ENCODE assay signal across 8 cellular contexts in genomic region chr11:77473001-77473800, GRCh38. TPM values are rescaled to one million over a fixed set of nuclear protein-coding genes. Genes with fewer than 3 reads are reported as not detected.
DNase-seq lines count a peak whose midpoint lies in the region; ATAC-seq and TF ChIP-seq lines count a peak whose summit lies in the region.

No MANE protein-coding gene starts in this region.

- H3K4me1 ChIP-seq in CD8-positive, alpha-beta T cell (ENCODE audit: insufficient read depth, low read length) = peaks cover 11% of the 10 kb centered on the region

- H3K9me3 ChIP-seq in CD8-positive, alpha-beta T cell (ENCODE audit: low read length) = no peaks in the 10 kb centered on the region

- H3K27me3 ChIP-seq in CD8-positive, alpha-beta T cell (ENCODE audit: insufficient read depth, low read length) = no peaks in the 10 kb centered on the region

- ATAC-seq in CD8-positive, alpha-beta T cell = peak; percentile 58
- ATAC-seq in GM19455 (IDR thresholded peaks at IDR 0.05; ENCODE audit: unreplicated experiment) (peak; percentile 42), memory B cell (ENCODE audit: low read depth) (peak; percentile 34)

- CTCF ChIA-PET in CD8-positive, alpha-beta T cell (lab: Charles Lee) = interaction anchor here (0.6 kb wide), 1 partner anchor 18 kb away, joined by 4 read pairs; no protein-coding TSS in a partner anchor

- peak; percentile 20 to 73 (median 38) for DNase-seq in CD8-positive, alpha-beta T cell
- DNase-seq in LoVo (ENCODE audit: low spot score) (peak; percentile 48), ecto neural progenitor cell (ENCODE audit: low spot score) (peak; percentile 77), memory B cell (ENCODE audit: low spot score in 2 of 2) (peak; percentile 54 to 67), NCI-H1048 (lab: John Stamatoyannopoulos, UW) (no peak)
- DNase-seq in activated CD4-positive, alpha-beta T cell treated with anti-CD3 and anti-CD28 coated beads, Interleukin-2, amount 50 U/mL, for 1 hour = peak; percentile 49
- peak; percentile 35 for DNase-seq in stimulated activated CD8-positive, alpha-beta memory T cell treated with anti-CD3 and anti-CD28 coated beads, Interleukin-12 subunit alpha, Interleukin-12 subunit beta, amount 100 ng/mL, for 4 hours (ENCODE audit: low read depth)

- peak overlapping the region; percentile 56 for H3K4me3 ChIP-seq in CD8-positive, alpha-beta T cell (ENCODE audit: low read depth, low read length)

- H3K27ac ChIP-seq in CD8-positive, alpha-beta T cell (ENCODE audit: low read depth, low read length) = peak overlapping the region; percentile 49

- H3K27ac Mint-ChIP-seq in CD8-positive, alpha-beta T cell = peak overlapping the region; percentile 88
- H3K27ac Mint-ChIP-seq in memory B cell = peak overlapping the region; percentile 91

- no peak for TF ChIP-seq CTCF in CD8-positive, alpha-beta T cell (IDR thresholded peaks at IDR 0.05)

- H3K27me3 Mint-ChIP-seq in CD8-positive, alpha-beta T cell (ENCODE audit: low read depth) = peaks cover 4% of the 10 kb centered on the region
- H3K27me3 Mint-ChIP-seq in memory B cell = peaks cover 2% of the 10 kb centered on the region

- H3K4me3 Mint-ChIP-seq in CD8-positive, alpha-beta T cell = peak overlapping the region; percentile 87
- H3K4me3 Mint-ChIP-seq in memory B cell = peak overlapping the region; percentile 89

- no peaks in the 10 kb centered on the region for H3K36me3 ChIP-seq in CD8-positive, alpha-beta T cell (ENCODE audit: insufficient read depth, low read length)

- POLR2A ChIA-PET in CD8-positive, alpha-beta T cell (lab: Charles Lee) = no interaction called here

- peaks cover 30% of the 10 kb centered on the region for H3K4me1 Mint-ChIP-seq in CD8-positive, alpha-beta T cell (ENCODE audit: low read depth)
- peaks cover 5% of the 10 kb centered on the region for H3K4me1 Mint-ChIP-seq in memory B cell

- intact Hi-C loops in CD8-positive, alpha-beta T cell (cut with DNase I, micrococcal nuclease) = loop anchor here (5.0 to 10.0 kb wide), 6 partner anchors 142 to 1661 kb away; partner anchors contain the start of genes CLNS1A (in 1 of the 2), INTS4 (in 1 of the 2) and NARS2 (in 1 of the 2)

- no peaks in the 10 kb centered on the region for H3K9me3 Mint-ChIP-seq in CD8-positive, alpha-beta T cell
- H3K9me3 Mint-ChIP-seq in memory B cell = no peaks in the 10 kb centered on the region

- peaks cover 3% of the 10 kb centered on the region for H3K36me3 Mint-ChIP-seq in CD8-positive, alpha-beta T cell
- no peaks in the 10 kb centered on the region for H3K36me3 Mint-ChIP-seq in memory B cell

RNA-seq across cellular contexts. Expression of gene PAK1, which starts 0.7 kb away (rescaled TPM):
- 10 to 100 TPM; 16.9 to 18.7 TPM for total RNA-seq in CD8-positive, alpha-beta T cell
